In the genomic region with DNA sequence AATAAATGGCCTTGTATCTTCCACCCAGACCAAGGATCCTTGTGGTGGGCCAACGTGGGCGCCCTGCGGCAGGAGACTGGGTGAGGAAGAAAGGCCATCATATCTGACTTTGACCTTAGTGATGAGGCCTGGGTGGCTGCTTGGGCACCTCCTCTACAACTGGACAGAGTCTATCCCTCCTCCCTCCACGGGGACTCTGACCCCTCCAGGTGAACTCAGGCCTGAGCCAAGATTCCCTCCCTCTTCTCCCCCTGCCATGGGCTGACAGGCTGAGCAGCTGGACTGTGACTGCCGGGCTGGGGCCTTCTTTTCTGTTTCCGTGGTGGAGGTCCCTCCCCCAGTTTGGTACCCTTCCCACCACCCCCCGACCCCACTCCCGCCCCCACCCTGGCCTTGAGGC, we compare ENCODE assay signal across 11 cellular contexts. TPM values are rescaled to one million over a fixed set of nuclear protein-coding genes. Genes with fewer than 3 reads are reported as not detected.
A peak's percentile ranks its signal among the peaks of the same experiment; 100 is the strongest.
DNase-seq lines count a peak whose midpoint lies in the region; TF ChIP-seq lines count a peak whose summit lies in the region.
"Had no signal": no experiment of that assay in that cellular context is flagged by ENCODE, and none has a peak within 500 bp of the region (broad histone marks: within the 10 kb centered on the region; RNA-seq: fewer than 3 reads in every experiment).

No MANE protein-coding gene starts in this region.

- no peaks in the 10 kb centered on the region for H3K27me3 Mint-ChIP-seq in brain
- H3K27me3 Mint-ChIP-seq: progenitor cell of endocrine pancreas had no signal

- H3K27ac Mint-ChIP-seq in brain, result peak overlapping the region in 4 of 5 experiments; percentile 64 to 82 (median 76)
- H3K27ac Mint-ChIP-seq: progenitor cell of endocrine pancreas had no signal

- H3K27me3 ChIP-seq in ovary, result no peaks in the 10 kb centered on the region
- H3K27me3 ChIP-seq: BE2C had no signal

- no peaks in the 10 kb centered on the region for H3K36me3 ChIP-seq in ovary

- H3K36me3 Mint-ChIP-seq in brain, result peaks cover 11% of the 10 kb centered on the region

- TF ChIP-seq POLR2A in ovary (IDR thresholded peaks at IDR 0.05), result no peak

- H3K27ac ChIP-seq in C4-2B (peak overlapping the region; percentile 20), ovary (peak overlapping the region; percentile 1 to 97)

- H3K4me1 ChIP-seq in ovary (ENCODE audit: insufficient read depth), result peaks cover 36% of the 10 kb centered on the region

- no peak overlapping the region for H3K4me3 ChIP-seq in ovary

- H3K9me3 Mint-ChIP-seq in brain, result no peaks in the 10 kb centered on the region

- DNase-seq in ovary, result peak in 2 of 5 donors; percentile 47 to 65
- no peak for DNase-seq in NOMO-1 treated with dmso at 0.1 percent for 144 hours (lab: John Stamatoyannopoulos, UW; ENCODE audit: unreplicated experiment)
- DNase-seq in T-helper 2 cell, result no peak
- no peak for DNase-seq in UCSD-AML1 (lab: John Stamatoyannopoulos, UW; ENCODE audit: unreplicated experiment)
- DNase-seq: amygdala, BE2C, NCI-H1092 treated with DMSO at 0.1 percent for 48 hours, NCI-H748 treated with DMSO at 0.1 percent for 48 hours had no signal

- TF ChIP-seq EP300 in ovary (IDR thresholded peaks at IDR 0.05), result no peak

- WGBS in ovary, 3 donors, result 26 to 49% (median 40%) methylated on average over 8 of the region's 8 CpGs

- peaks cover 25% of the 10 kb centered on the region for H3K4me1 Mint-ChIP-seq in brain

- TF ChIP-seq CTCF in C4-2B (conservative IDR thresholded peaks at IDR 0.05) (no peak), brain (conservative IDR thresholded peaks at IDR 0.05) (no peak), ovary (IDR thresholded peaks at IDR 0.05) (no peak)

- H3K4me3 Mint-ChIP-seq in brain, result no peak overlapping the region

- intact Hi-C loops in ovary (cut with DNase I), result loop anchor here in 3 of 4 donors (5.0 kb wide), 1 partner anchor 37 kb away; a partner anchor contains a TSS

- no peaks in the 10 kb centered on the region for H3K9me3 ChIP-seq in ovary
- H3K9me3 ChIP-seq: BE2C had no signal

RNA-seq across cellular contexts. Expression of a gene that starts 1.4 kb away (rescaled TPM):
- 14.9 TPM for polyA plus RNA-seq in brain (ENCODE audit: insufficient read depth, low read depth, low replicate concordance)
- total RNA-seq in ovary, result 10 to 100 TPM; 24.8 to 63.9 (median 43.1) TPM
- 10 to 100 TPM; 41.1 to 50.4 TPM for polyA plus RNA-seq in ovary

RNA-seq across cellular contexts. Expression of a gene that starts 28.0 kb away (rescaled TPM):
- 10.5 TPM for polyA plus RNA-seq in brain (ENCODE audit: insufficient read depth, low read depth, low replicate concordance)
- total RNA-seq in ovary, result 10 to 100 TPM in 5 of 7 donors, 1 to 10 TPM in 2; 6.1 to 14.9 (median 12.6) TPM
- 10 to 100 TPM in 1 of 2 donors, 1 to 10 TPM in 1; 9.5 to 12.0 TPM for polyA plus RNA-seq in ovary

RNA-seq across cellular contexts. Expression of a gene that starts 28.1 kb away (rescaled TPM):
- polyA plus RNA-seq in brain (ENCODE audit: insufficient read depth, low read depth, low replicate concordance) (78.9 TPM), ovary (10 to 100 TPM; 10.6 to 25.1 TPM)
- 10 to 100 TPM; 12.5 to 43.8 (median 30.7) TPM for total RNA-seq in ovary

RNA-seq across cellular contexts. Expression of a gene that starts 37.5 kb away (rescaled TPM):
- polyA plus RNA-seq in brain (ENCODE audit: insufficient read depth, low read depth, low replicate concordance) (69.4 TPM), ovary (10 to 100 TPM; 21.2 to 28.5 TPM)
- total RNA-seq in ovary, result 10 to 100 TPM; 18.1 to 39.7 (median 26.4) TPM

RNA-seq across cellular contexts. Expression of a gene that starts 37.7 kb away (rescaled TPM):
- polyA plus RNA-seq in brain (ENCODE audit: insufficient read depth, low read depth, low replicate concordance), result 37.4 TPM
- 10 to 100 TPM in 1 of 7 donors, 1 to 10 TPM in 6; 4.6 to 10.2 (median 6.1) TPM for total RNA-seq in ovary
- 1 to 10 TPM; 4.2 to 5.8 TPM for polyA plus RNA-seq in ovary
